In genomic region chr7:118183586-118184391, GRCh38 we compare ENCODE assay signal across 1 cellular context.
A peak's percentile ranks its signal among the peaks of the same experiment; 100 is the strongest.
TF ChIP-seq lines count a peak whose summit lies in the region.

Gene LSM8 (plus strand): TSS chr7:118184164. CDS start chr7:118184224, 60 bp downstream.

TF ChIP-seq in HepG2, 621 proteins besides CTCF, POLR2A, EP300 and RAD21 (continued from another document and continues in another):
- TF ChIP-seq FUBP1 (CRISPR knock-in tag; IDR thresholded peaks at IDR 0.05; ENCODE audit: borderline replicate concordance) (no peak), ZNF20 (CRISPR knock-in tag; IDR thresholded peaks at IDR 0.05) (no peak), NR2F2 (IDR thresholded peaks at IDR 0.05; ENCODE audit: borderline replicate concordance, low read depth) (no peak), ZFAT (CRISPR knock-in tag; conservative IDR thresholded peaks at IDR 0.05) (0 out of 2 replicates have a peak, but pooled peaks have one; percentile 1), TSC22D2 (CRISPR knock-in tag; IDR thresholded peaks at IDR 0.05; ENCODE audit: borderline replicate concordance) (no peak), ZIK1 (CRISPR knock-in tag; IDR thresholded peaks at IDR 0.05; ENCODE audit: borderline replicate concordance, low read depth) (no peak), MIER3 (CRISPR knock-in tag; IDR thresholded peaks at IDR 0.05; ENCODE audit: borderline replicate concordance) (0 out of 2 replicates have a peak, but pooled peaks have one; percentile 19), ZBTB38 (CRISPR knock-in tag; IDR thresholded peaks at IDR 0.05) (peak; percentile 45; the same call in 1 of the 2 replicates), ZNF784 (CRISPR knock-in tag; IDR thresholded peaks at IDR 0.05; ENCODE audit: borderline replicate concordance) (peak; percentile 86; the same call in 1 of the 2 replicates), ZFP91 (CRISPR knock-in tag; IDR thresholded peaks at IDR 0.05; ENCODE audit: borderline replicate concordance) (peak; percentile 83; the same call in 1 of the 2 replicates), IRF1 (CRISPR knock-in tag; IDR thresholded peaks at IDR 0.05; ENCODE audit: low read depth) (no peak), ZNF18 (CRISPR knock-in tag; IDR thresholded peaks at IDR 0.05; ENCODE audit: insufficient replicate concordance) (no peak), ZBTB37 (CRISPR knock-in tag; IDR thresholded peaks at IDR 0.05) (no peak), MED1 (CRISPR knock-in tag; IDR thresholded peaks at IDR 0.05) (peak; percentile 53; the same call in 1 of the 2 replicates), ZNF256 (CRISPR knock-in tag; conservative IDR thresholded peaks at IDR 0.05) (no peak; the same call in 1 of the 2 replicates), ZNF557 (CRISPR knock-in tag; IDR thresholded peaks at IDR 0.05) (no peak), KMT2B (CRISPR knock-in tag; IDR thresholded peaks at IDR 0.05) (peak; percentile 95), BCL6 (CRISPR knock-in tag; IDR thresholded peaks at IDR 0.05) (no peak), KDM1A (CRISPR knock-in tag; IDR thresholded peaks at IDR 0.05) (no peak), TBL1XR1 (IDR thresholded peaks at IDR 0.05; ENCODE audit: borderline replicate concordance, low read length, partially characterized antibody) (no peak), ZBTB2 (CRISPR knock-in tag; IDR thresholded peaks at IDR 0.05; ENCODE audit: low read depth) (no peak), MXD3 (CRISPR knock-in tag; IDR thresholded peaks at IDR 0.05) (peak; percentile 76), CBX1 (IDR thresholded peaks at IDR 0.05; ENCODE audit: low read depth) (peak; percentile 79), ZSCAN12 (CRISPR knock-in tag; IDR thresholded peaks at IDR 0.05) (no peak), JDP2 (CRISPR knock-in tag; IDR thresholded peaks at IDR 0.05; ENCODE audit: borderline replicate concordance) (no peak), PAX8 (CRISPR knock-in tag; IDR thresholded peaks at IDR 0.05; ENCODE audit: borderline replicate concordance) (no peak), FOXK2 (IDR thresholded peaks at IDR 0.05) (no peak), FOXC1 (CRISPR knock-in tag; IDR thresholded peaks at IDR 0.05; ENCODE audit: borderline replicate concordance) (no peak; the same call in 1 of the 2 replicates), ZNF713 (CRISPR knock-in tag; IDR thresholded peaks at IDR 0.05) (no peak), POLR2AphosphoS5 (IDR thresholded peaks at IDR 0.05; ENCODE audit: low read depth, low read length) (peak; percentile 97), PHF5A (CRISPR knock-in tag; IDR thresholded peaks at IDR 0.05; ENCODE audit: low read depth, unreplicated experiment) (no peak), ZNF563 (CRISPR knock-in tag; IDR thresholded peaks at IDR 0.05) (peak; percentile 62; the same call in 1 of the 2 replicates), HNRNPLL (IDR thresholded peaks at IDR 0.05; ENCODE audit: low read depth, low read length, poor library complexity, severe bottlenecking) (peak; percentile 91), HMG20A (CRISPR knock-in tag; IDR thresholded peaks at IDR 0.05; ENCODE audit: borderline replicate concordance) (no peak), ZFP82 (CRISPR knock-in tag; IDR thresholded peaks at IDR 0.05; ENCODE audit: borderline replicate concordance) (peak; percentile 88; the same call in 1 of the 2 replicates), ZNF792 (CRISPR knock-in tag; IDR thresholded peaks at IDR 0.05) (no peak; the same call in 1 of the 2 replicates), ZKSCAN8 (CRISPR knock-in tag; IDR thresholded peaks at IDR 0.05; ENCODE audit: borderline replicate concordance) (no peak), ZFP37 (CRISPR knock-in tag; IDR thresholded peaks at IDR 0.05; ENCODE audit: borderline replicate concordance) (no peak), ARID3A (IDR thresholded peaks at IDR 0.05; ENCODE audit: low read depth, low read length) (0 out of 2 replicates have a peak, but pooled peaks have one; percentile 28), GTF3A (CRISPR knock-in tag; conservative IDR thresholded peaks at IDR 0.05) (no peak), ZNF17 (CRISPR knock-in tag; IDR thresholded peaks at IDR 0.05) (no peak), ZNF503 (CRISPR knock-in tag; IDR thresholded peaks at IDR 0.05) (no peak), ARID5B (CRISPR knock-in tag; IDR thresholded peaks at IDR 0.05) (peak; percentile 55), PAWR (CRISPR knock-in tag; IDR thresholded peaks at IDR 0.05; ENCODE audit: borderline replicate concordance) (no peak), ZNF775 (CRISPR knock-in tag; IDR thresholded peaks at IDR 0.05; ENCODE audit: borderline replicate concordance) (no peak), TRIM24 (CRISPR knock-in tag; IDR thresholded peaks at IDR 0.05) (no peak), IRX3 (CRISPR knock-in tag; IDR thresholded peaks at IDR 0.05; ENCODE audit: borderline replicate concordance, low read depth) (no peak)
